ENCODE assay signal across 2 cellular contexts in genomic region chr20:33070413-33071053, GRCh38.
A peak's percentile ranks its signal among the peaks of the same experiment; 100 is the strongest.
TF ChIP-seq lines count a peak whose summit lies in the region.

No MANE protein-coding gene starts in this region.

TF ChIP-seq in HepG2, 621 proteins besides CTCF, POLR2A, EP300 and RAD21:
- TF ChIP-seq NONO (IDR thresholded peaks at IDR 0.05) = no peak
- TF ChIP-seq NONO (CRISPR knock-in tag; conservative IDR thresholded peaks at IDR 0.05) = 0 out of 2 replicates have a peak, but pooled peaks have one; percentile 20
- 0 out of 2 replicates have a peak, but pooled peaks have one; percentile 60 for TF ChIP-seq HOXA7 (CRISPR knock-in tag; IDR thresholded peaks at IDR 0.05)
- no peak for TF ChIP-seq TRAFD1 (CRISPR knock-in tag; IDR thresholded peaks at IDR 0.05; ENCODE audit: borderline replicate concordance)
- peak; percentile 48; the same call in 1 of the 2 replicates for TF ChIP-seq ZNF446 (CRISPR knock-in tag; IDR thresholded peaks at IDR 0.05)
- TF ChIP-seq SAP130 (CRISPR knock-in tag; IDR thresholded peaks at IDR 0.05; ENCODE audit: low read depth) = no peak
- TF ChIP-seq ISL2 (CRISPR knock-in tag; IDR thresholded peaks at IDR 0.05) = no peak
- TF ChIP-seq ARNT (IDR thresholded peaks at IDR 0.05) = no peak
- TF ChIP-seq MATR3 (CRISPR knock-in tag; IDR thresholded peaks at IDR 0.05) = 0 out of 2 replicates have a peak, but pooled peaks have one; percentile 55
- TF ChIP-seq ZNF562 (CRISPR knock-in tag; IDR thresholded peaks at IDR 0.05; ENCODE audit: borderline replicate concordance) = 0 out of 2 replicates have a peak, but pooled peaks have one; percentile 31

TF ChIP-seq in H1, 55 proteins besides CTCF, POLR2A, EP300 and RAD21:
- TF ChIP-seq USF2 (IDR thresholded peaks at IDR 0.05; ENCODE audit: low read length) (no peak), SAP30 (IDR thresholded peaks at IDR 0.05; ENCODE audit: insufficient read depth, insufficient replicate concordance, low read length) (no peak), MAFK (IDR thresholded peaks at IDR 0.05; ENCODE audit: low read depth, low read length) (no peak), EGR1 (IDR thresholded peaks at IDR 0.05; ENCODE audit: borderline replicate concordance, low read depth, low read length) (no peak), MAX (IDR thresholded peaks at IDR 0.05) (no peak)
